31 cellular contexts compared by ENCODE assay signal in the genomic region with DNA sequence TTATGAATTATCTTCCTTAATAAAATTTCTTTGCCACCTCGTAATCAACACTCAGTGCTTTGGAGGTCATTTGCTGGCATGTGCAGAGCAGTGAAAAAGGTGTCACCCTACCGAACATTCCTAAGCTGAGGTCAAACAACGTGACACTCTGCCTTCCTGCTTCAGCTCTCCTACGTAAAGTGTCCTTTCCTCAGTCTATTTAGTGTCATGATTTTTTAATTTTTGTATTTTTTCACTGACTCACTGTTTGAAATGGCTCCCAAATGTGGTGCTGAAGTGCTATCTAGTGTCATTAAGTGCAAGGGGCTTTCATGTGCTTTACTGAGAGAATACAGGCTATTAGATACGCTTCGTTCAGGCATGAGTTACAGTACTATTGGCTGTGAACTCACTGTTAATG.
"Had no signal": no experiment of that assay in that cellular context is flagged by ENCODE, and none has a peak within 500 bp of the region (broad histone marks: within the 10 kb centered on the region; RNA-seq: fewer than 3 reads in every experiment).

No MANE protein-coding gene starts in this region.

- H3K27me3 ChIP-seq: adrenal gland, body of pancreas, esophagus squamous epithelium, gastroesophageal sphincter, heart right ventricle had no signal

- DNase-seq: activated CD4-positive, alpha-beta memory T cell treated with anti-CD3 and anti-CD28 coated beads for 36 hours; activated CD4-positive, alpha-beta T cell treated with anti-CD3 and anti-CD28 coated beads for 36 hours; activated CD4-positive, alpha-beta T cell treated with anti-CD3 and anti-CD28 coated beads, Interleukin-2, amount 10 ng/mL, durations not matched to agents 24 days and 14 days; activated CD4-positive, CD25-positive, alpha-beta regulatory T cell; activated CD4-positive, CD25-positive, alpha-beta regulatory T cell treated with anti-CD3 and anti-CD28 coated beads, Interleukin-2, amount 50 U/mL, for 72 hours; activated CD8-positive, alpha-beta memory T cell treated with anti-CD3 and anti-CD28 coated beads, Interleukin-2, amount 10 ng/mL, durations not matched to agents 7 days and 5 days; activated CD8-positive, alpha-beta memory T cell treated with anti-CD3 and anti-CD28 coated beads, Interleukin-2, amount 50 U/mL, for 4 hours; activated CD8-positive, alpha-beta T cell treated with anti-CD3 and anti-CD28 coated beads, Interleukin-2, amount 10 ng/mL, durations not matched to agents 7 days and 5 days; activated effector memory CD4-positive, alpha-beta T cell treated with anti-CD3 and anti-CD28 coated beads, Interleukin-2, amount 50 U/mL, for 16 hours; activated naive CD4-positive, alpha-beta T cell treated with anti-CD3 and anti-CD28 coated beads for 36 hours; activated naive CD8-positive, alpha-beta T cell treated with anti-CD3 and anti-CD28 coated beads for 36 hours; activated naive CD8-positive, alpha-beta T cell treated with anti-CD3 and anti-CD28 coated beads, Interleukin-2, amount 50 U/mL, for 24 hours; activated T-cell treated with anti-CD3 and anti-CD28 coated beads, Interleukin-2, amount 50 U/mL, for 1 hour; activated T-cell treated with anti-CD3 and anti-CD28 coated beads, Interleukin-2, amount 50 U/mL, for 48 hours; adrenal gland; amygdala; aorta; body of pancreas; caudate nucleus; cortex of kidney; dermis blood vessel endothelial cell; effector CD8-positive, alpha-beta T cell; esophagus squamous epithelium; foreskin melanocyte; heart right ventricle; T1000; WERI-Rb-1 had no signal

- H3K27ac ChIP-seq: adrenal gland, body of pancreas, epithelial cell of prostate, esophagus squamous epithelium, gastroesophageal sphincter, heart right ventricle, WERI-Rb-1 had no signal

- ATAC-seq: activated CD4-positive, alpha-beta T cell treated with anti-CD3 and anti-CD28 coated beads for 36 hours; activated CD8-positive, alpha-beta memory T cell treated with anti-CD3 and anti-CD28 coated beads, Interleukin-2, amount 10 ng/mL, durations not matched to agents 7 days and 5 days; activated CD8-positive, alpha-beta T cell treated with anti-CD3 and anti-CD28 coated beads, Interleukin-2, amount 10 ng/mL, durations not matched to agents 7 days and 5 days; activated naive CD8-positive, alpha-beta T cell treated with anti-CD3 and anti-CD28 coated beads, Interleukin-2, amount 50 U/mL, for 24 hours; body of pancreas; gastroesophageal sphincter; heart right ventricle had no signal

- H3K36me3 ChIP-seq: adrenal gland, esophagus squamous epithelium, gastroesophageal sphincter, heart right ventricle, WERI-Rb-1 had no signal

- FAIRE-seq: colon, endothelial cell of umbilical vein had no signal

- H3K4me3 ChIP-seq: adrenal gland, body of pancreas, esophagus squamous epithelium, gastroesophageal sphincter, heart right ventricle had no signal

- H3K9me3 ChIP-seq: adrenal gland, body of pancreas, esophagus squamous epithelium, gastroesophageal sphincter had no signal
